1 cellular context compared by ENCODE assay signal in genomic region chr20:20824924-20825584, GRCh38.
TF ChIP-seq lines count a peak whose summit lies in the region.

No MANE protein-coding gene starts in this region.

TF ChIP-seq in HepG2, 621 proteins besides CTCF, POLR2A, EP300 and RAD21 (continued from another document):
- TF ChIP-seq IRF2 (CRISPR knock-in tag; IDR thresholded peaks at IDR 0.05) = peak; percentile 46; the same call in 1 of the 2 replicates
- TF ChIP-seq SPEN (CRISPR knock-in tag; IDR thresholded peaks at IDR 0.05; ENCODE audit: low read depth) = no peak
- peak; percentile 12 for TF ChIP-seq TEAD3 (CRISPR knock-in tag; optimal IDR thresholded peaks at IDR 0.05; ENCODE audit: borderline replicate concordance)
- TF ChIP-seq, protein P1, sequence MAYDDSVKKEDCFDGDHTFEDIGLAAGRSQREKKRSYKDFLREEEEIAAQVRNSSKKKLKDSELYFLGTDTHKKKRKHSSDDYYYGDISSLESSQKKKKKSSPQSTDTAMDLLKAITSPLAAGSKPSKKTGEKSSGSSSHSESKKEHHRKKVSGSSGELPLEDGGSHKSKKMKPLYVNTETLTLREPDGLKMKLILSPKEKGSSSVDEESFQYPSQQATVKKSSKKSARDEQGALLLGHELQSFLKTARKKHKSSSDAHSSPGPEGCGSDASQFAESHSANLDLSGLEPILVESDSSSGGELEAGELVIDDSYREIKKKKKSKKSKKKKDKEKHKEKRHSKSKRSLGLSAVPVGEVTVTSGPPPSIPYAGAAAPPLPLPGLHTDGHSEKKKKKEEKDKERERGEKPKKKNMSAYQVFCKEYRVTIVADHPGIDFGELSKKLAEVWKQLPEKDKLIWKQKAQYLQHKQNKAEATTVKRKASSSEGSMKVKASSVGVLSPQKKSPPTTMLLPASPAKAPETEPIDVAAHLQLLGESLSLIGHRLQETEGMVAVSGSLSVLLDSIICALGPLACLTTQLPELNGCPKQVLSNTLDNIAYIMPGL (CRISPR knock-in tag; IDR thresholded peaks at IDR 0.05; ENCODE audit: borderline replicate concordance in 1 of 2, low read depth in 1 of 2) = 0 out of 4 replicates have a peak, but pooled peaks of 1 of the 2 experiments have one; percentile 40
- 0 out of 2 replicates have a peak, but pooled peaks have one; percentile 39 for TF ChIP-seq HOMEZ (CRISPR knock-in tag; IDR thresholded peaks at IDR 0.05; ENCODE audit: low read depth)
- TF ChIP-seq TMF1 (CRISPR knock-in tag; IDR thresholded peaks at IDR 0.05; ENCODE audit: low read depth) = no peak
- no peak for TF ChIP-seq ATRX (CRISPR knock-in tag; IDR thresholded peaks at IDR 0.05; ENCODE audit: borderline replicate concordance)
- no peak for TF ChIP-seq ZNF496 (CRISPR knock-in tag; IDR thresholded peaks at IDR 0.05; ENCODE audit: insufficient replicate concordance)
- no peak for TF ChIP-seq ZNF256 (CRISPR knock-in tag; conservative IDR thresholded peaks at IDR 0.05)
- TF ChIP-seq ZFP90 (CRISPR knock-in tag; IDR thresholded peaks at IDR 0.05; ENCODE audit: borderline replicate concordance) = no peak
- no peak for TF ChIP-seq ZNF446 (CRISPR knock-in tag; IDR thresholded peaks at IDR 0.05)
- TF ChIP-seq POGZ (CRISPR knock-in tag; IDR thresholded peaks at IDR 0.05) = no peak
- 0 out of 2 replicates have a peak, but pooled peaks have one; percentile 36 for TF ChIP-seq HMG20B (CRISPR knock-in tag; conservative IDR thresholded peaks at IDR 0.05)
- TF ChIP-seq, protein P2, sequence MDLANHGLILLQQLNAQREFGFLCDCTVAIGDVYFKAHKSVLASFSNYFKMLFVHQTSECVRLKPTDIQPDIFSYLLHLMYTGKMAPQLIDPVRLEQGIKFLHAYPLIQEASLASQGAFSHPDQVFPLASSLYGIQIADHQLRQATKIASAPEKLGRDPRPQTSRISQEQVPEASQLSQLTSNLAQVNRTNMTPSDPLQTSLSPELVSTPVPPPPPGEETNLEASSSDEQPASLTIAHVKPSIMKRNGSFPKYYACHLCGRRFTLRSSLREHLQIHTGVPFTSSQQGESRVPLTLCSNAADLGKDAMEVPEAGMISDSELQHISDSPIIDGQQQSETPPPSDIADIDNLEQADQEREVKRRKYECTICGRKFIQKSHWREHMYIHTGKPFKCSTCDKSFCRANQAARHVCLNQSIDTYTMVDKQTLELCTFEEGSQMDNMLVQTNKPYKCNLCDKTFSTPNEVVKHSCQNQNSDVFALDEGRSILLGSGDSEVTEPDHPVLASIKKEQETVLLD (CRISPR knock-in tag; IDR thresholded peaks at IDR 0.05; ENCODE audit: low read depth) = no peak
- peak; percentile 45; the same call in 1 of the 2 replicates for TF ChIP-seq ZNF768 (CRISPR knock-in tag; IDR thresholded peaks at IDR 0.05)
- TF ChIP-seq, protein P3, sequence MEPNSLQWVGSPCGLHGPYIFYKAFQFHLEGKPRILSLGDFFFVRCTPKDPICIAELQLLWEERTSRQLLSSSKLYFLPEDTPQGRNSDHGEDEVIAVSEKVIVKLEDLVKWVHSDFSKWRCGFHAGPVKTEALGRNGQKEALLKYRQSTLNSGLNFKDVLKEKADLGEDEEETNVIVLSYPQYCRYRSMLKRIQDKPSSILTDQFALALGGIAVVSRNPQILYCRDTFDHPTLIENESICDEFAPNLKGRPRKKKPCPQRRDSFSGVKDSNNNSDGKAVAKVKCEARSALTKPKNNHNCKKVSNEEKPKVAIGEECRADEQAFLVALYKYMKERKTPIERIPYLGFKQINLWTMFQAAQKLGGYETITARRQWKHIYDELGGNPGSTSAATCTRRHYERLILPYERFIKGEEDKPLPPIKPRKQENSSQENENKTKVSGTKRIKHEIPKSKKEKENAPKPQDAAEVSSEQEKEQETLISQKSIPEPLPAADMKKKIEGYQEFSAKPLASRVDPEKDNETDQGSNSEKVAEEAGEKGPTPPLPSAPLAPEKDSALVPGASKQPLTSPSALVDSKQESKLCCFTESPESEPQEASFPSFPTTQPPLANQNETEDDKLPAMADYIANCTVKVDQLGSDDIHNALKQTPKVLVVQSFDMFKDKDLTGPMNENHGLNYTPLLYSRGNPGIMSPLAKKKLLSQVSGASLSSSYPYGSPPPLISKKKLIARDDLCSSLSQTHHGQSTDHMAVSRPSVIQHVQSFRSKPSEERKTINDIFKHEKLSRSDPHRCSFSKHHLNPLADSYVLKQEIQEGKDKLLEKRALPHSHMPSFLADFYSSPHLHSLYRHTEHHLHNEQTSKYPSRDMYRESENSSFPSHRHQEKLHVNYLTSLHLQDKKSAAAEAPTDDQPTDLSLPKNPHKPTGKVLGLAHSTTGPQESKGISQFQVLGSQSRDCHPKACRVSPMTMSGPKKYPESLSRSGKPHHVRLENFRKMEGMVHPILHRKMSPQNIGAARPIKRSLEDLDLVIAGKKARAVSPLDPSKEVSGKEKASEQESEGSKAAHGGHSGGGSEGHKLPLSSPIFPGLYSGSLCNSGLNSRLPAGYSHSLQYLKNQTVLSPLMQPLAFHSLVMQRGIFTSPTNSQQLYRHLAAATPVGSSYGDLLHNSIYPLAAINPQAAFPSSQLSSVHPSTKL (CRISPR knock-in tag; IDR thresholded peaks at IDR 0.05) = peak; percentile 28; the same call in 1 of the 2 replicates
- no peak for TF ChIP-seq RNF219 (CRISPR knock-in tag; IDR thresholded peaks at IDR 0.05)
- TF ChIP-seq ZNF781 (CRISPR knock-in tag; IDR thresholded peaks at IDR 0.05; ENCODE audit: borderline replicate concordance, not compliant biosample characterization) = peak; percentile 25
- 0 out of 2 replicates have a peak, but pooled peaks have one; percentile 7 for TF ChIP-seq FOXO1 (CRISPR knock-in tag; IDR thresholded peaks at IDR 0.05)
- no peak for TF ChIP-seq GMEB2 (CRISPR knock-in tag; IDR thresholded peaks at IDR 0.05; ENCODE audit: low read depth)
- TF ChIP-seq, protein P4, sequence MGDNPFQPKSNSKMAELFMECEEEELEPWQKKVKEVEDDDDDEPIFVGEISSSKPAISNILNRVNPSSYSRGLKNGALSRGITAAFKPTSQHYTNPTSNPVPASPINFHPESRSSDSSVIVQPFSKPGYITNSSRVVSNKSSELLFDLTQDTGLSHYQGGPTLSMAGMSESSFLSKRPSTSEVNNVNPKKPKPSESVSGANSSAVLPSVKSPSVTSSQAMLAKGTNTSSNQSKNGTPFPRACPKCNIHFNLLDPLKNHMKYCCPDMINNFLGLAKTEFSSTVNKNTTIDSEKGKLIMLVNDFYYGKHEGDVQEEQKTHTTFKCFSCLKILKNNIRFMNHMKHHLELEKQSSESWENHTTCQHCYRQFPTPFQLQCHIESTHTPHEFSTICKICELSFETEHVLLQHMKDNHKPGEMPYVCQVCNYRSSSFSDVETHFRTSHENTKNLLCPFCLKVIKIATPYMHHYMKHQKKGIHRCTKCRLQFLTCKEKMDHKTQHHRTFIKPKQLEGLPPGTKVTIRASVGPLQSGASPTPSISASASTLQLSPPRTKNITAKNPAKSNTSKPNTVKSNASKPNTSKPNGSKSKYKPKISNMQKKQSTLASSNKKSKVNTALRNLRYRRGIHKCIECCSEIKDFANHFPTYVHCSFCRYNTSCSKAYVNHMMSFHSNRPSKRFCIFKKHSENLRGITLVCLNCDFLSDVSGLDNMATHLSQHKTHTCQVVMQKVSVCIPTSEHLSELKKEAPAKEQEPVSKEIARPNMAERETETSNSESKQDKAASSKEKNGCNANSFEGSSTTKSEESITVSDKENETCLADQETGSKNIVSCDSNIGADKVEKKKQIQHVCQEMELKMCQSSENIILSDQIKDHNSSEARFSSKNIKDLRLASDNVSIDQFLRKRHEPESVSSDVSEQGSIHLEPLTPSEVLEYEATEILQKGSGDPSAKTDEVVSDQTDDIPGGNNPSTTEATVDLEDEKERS (CRISPR knock-in tag; IDR thresholded peaks at IDR 0.05) = 0 out of 2 replicates have a peak, but pooled peaks have one; percentile 17
- no peak for TF ChIP-seq ZBTB8A (CRISPR knock-in tag; IDR thresholded peaks at IDR 0.05; ENCODE audit: borderline replicate concordance, low read depth)
- TF ChIP-seq ZNF230 (CRISPR knock-in tag; IDR thresholded peaks at IDR 0.05) = peak; percentile 41; the same call in 1 of the 2 replicates
- TF ChIP-seq TSC22D2 (CRISPR knock-in tag; IDR thresholded peaks at IDR 0.05; ENCODE audit: borderline replicate concordance) = peak; percentile 53; the same call in 1 of the 2 replicates
- TF ChIP-seq ZNF510 (CRISPR knock-in tag; IDR thresholded peaks at IDR 0.05; ENCODE audit: low read depth) = no peak
- TF ChIP-seq IKZF1 (IDR thresholded peaks at IDR 0.05) = no peak
- no peak for TF ChIP-seq AGO1 (IDR thresholded peaks at IDR 0.05; ENCODE audit: low read depth, low read length, poor library complexity, severe bottlenecking)
- no peak for TF ChIP-seq NFYB (CRISPR knock-in tag; IDR thresholded peaks at IDR 0.05)
- TF ChIP-seq ERF (CRISPR knock-in tag; IDR thresholded peaks at IDR 0.05) = 0 out of 2 replicates have a peak, but pooled peaks have one; percentile 23
- TF ChIP-seq, protein P5, sequence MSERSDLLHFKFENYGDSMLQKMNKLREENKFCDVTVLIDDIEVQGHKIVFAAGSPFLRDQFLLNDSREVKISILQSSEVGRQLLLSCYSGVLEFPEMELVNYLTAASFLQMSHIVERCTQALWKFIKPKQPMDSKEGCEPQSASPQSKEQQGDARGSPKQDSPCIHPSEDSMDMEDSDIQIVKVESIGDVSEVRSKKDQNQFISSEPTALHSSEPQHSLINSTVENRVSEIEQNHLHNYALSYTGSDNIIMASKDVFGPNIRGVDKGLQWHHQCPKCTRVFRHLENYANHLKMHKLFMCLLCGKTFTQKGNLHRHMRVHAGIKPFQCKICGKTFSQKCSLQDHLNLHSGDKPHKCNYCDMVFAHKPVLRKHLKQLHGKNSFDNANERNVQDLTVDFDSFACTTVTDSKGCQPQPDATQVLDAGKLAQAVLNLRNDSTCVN (CRISPR knock-in tag; IDR thresholded peaks at IDR 0.05; ENCODE audit: borderline replicate concordance) = peak; percentile 59; the same call in 1 of the 2 replicates
- no peak for TF ChIP-seq TIGD3 (CRISPR knock-in tag; IDR thresholded peaks at IDR 0.05; ENCODE audit: borderline replicate concordance)
- TF ChIP-seq STAG1 (CRISPR knock-in tag; IDR thresholded peaks at IDR 0.05) = peak; percentile 88
- no peak for TF ChIP-seq RELA (CRISPR knock-in tag; IDR thresholded peaks at IDR 0.05)
- TF ChIP-seq FOXA3 (CRISPR knock-in tag; IDR thresholded peaks at IDR 0.05) = peak; percentile 12; the same call in 1 of the 2 replicates
- TF ChIP-seq ZNF44 (CRISPR knock-in tag; IDR thresholded peaks at IDR 0.05) = no peak
